8 cellular contexts compared by ENCODE assay signal in the genomic region with DNA sequence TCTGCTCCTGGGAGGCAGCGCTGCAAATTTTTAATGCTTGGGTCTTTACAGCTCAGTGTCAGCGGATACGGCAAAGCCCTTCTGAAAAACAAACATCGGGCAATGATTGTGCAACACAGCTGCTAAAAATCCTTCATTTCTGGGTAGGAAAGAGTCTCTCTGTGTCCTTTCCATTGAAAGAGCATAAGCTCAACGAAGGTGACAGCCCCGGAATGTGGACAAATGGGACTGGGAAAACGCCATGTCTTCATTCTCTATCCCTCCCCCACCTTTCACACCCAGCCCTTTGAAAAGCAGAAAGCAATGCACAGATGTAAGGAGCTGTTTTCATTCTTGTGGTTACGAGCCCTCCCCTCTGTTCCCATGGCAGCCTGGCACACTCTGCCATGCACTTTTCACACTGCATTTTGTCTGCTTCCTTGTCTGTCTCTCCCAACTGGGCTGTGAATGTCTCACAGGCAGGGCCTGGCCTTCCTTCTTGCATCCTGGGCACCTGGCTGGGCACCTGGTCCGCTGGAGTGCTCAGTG. TPM values are rescaled to one million over a fixed set of nuclear protein-coding genes. Genes with fewer than 3 reads are reported as not detected.
DNase-seq lines count a peak whose midpoint lies in the region; ATAC-seq and TF ChIP-seq lines count a peak whose summit lies in the region.

No MANE protein-coding gene starts in this region.

- H3K36me3 ChIP-seq in body of pancreas (replicated peaks in 1 of 2; ENCODE audit: insufficient read depth in 1 of 2, low read depth in 2 of 2) = no peaks in the 10 kb centered on the region

- DNase-seq in DMS53 (lab: John Stamatoyannopoulos, UW) (peak; percentile 64), NCI-H187 treated with DMSO at 0.1 percent for 48 hours (lab: John Stamatoyannopoulos, UW) (peak; percentile 55), body of pancreas (peak; percentile 25 to 45 (median 26)), COR-L47 (lab: John Stamatoyannopoulos, UW) (no peak), NOMO-1 treated with DMSO at 0.1 percent for 48 hours (lab: John Stamatoyannopoulos, UW; ENCODE audit: unreplicated experiment) (no peak)
- peak in 8 of 10 donors; percentile 20 to 73 (median 46) for DNase-seq in naive thymus-derived CD8-positive, alpha-beta T cell

- H3K9me3 ChIP-seq in body of pancreas = no peaks in the 10 kb centered on the region

- TF ChIP-seq POLR2A in body of pancreas (IDR thresholded peaks at IDR 0.05) = no peak

- H3K27me3 ChIP-seq in body of pancreas = no peaks in the 10 kb centered on the region

- H3K36me3 Mint-ChIP-seq in naive thymus-derived CD8-positive, alpha-beta T cell = peaks cover 0 to 2% (median 0%) of the 10 kb centered on the region in 3 donors

- no peak overlapping the region for H3K4me3 ChIP-seq in body of pancreas

- peak; percentile 61 for ATAC-seq in body of pancreas
- ATAC-seq in naive thymus-derived CD8-positive, alpha-beta T cell = peak; percentile 80 to 81
- no peak for ATAC-seq in GM21381 (IDR thresholded peaks at IDR 0.05; ENCODE audit: unreplicated experiment)
- ATAC-seq in HG03135 (IDR thresholded peaks at IDR 0.05; ENCODE audit: unreplicated experiment) = no peak

- H3K27ac ChIP-seq in body of pancreas = peak overlapping the region; percentile 9 to 51 (median 23)

- no peaks in the 10 kb centered on the region for H3K9me3 Mint-ChIP-seq in naive thymus-derived CD8-positive, alpha-beta T cell

- H3K4me1 Mint-ChIP-seq in naive thymus-derived CD8-positive, alpha-beta T cell = peaks cover 30 to 56% (median 50%) of the 10 kb centered on the region in 4 donors

- intact Hi-C loops in body of pancreas (cut with DNase I) = no loop called here

- H3K4me1 ChIP-seq in body of pancreas = peaks cover 20% of the 10 kb centered on the region

- POLR2A ChIA-PET in naive thymus-derived CD8-positive, alpha-beta T cell (lab: Charles Lee) = interaction anchor here (0.6 to 5.4 kb wide), 7 partner anchors 13 to 1149 kb away, joined by 3 to 57 read pairs (median 3); partner anchors contain the start of genes EPB41L5, PTPN4 and TMEM177

- peak overlapping the region; percentile 66 to 89 (median 80) for H3K4me3 Mint-ChIP-seq in naive thymus-derived CD8-positive, alpha-beta T cell

- no peaks in the 10 kb centered on the region for H3K27me3 Mint-ChIP-seq in naive thymus-derived CD8-positive, alpha-beta T cell

- H3K27ac Mint-ChIP-seq in naive thymus-derived CD8-positive, alpha-beta T cell = peak overlapping the region; percentile 67 to 96 (median 91)

- 13 to 21% methylated on average over 9 of the region's 9 CpGs for WGBS in body of pancreas, 2 donors

- no peak for TF ChIP-seq CTCF in body of pancreas (IDR thresholded peaks at IDR 0.05)

RNA-seq across cellular contexts. Expression of gene TMEM177, which starts 16.1 kb away (rescaled TPM):
- 1 to 10 TPM; 6.0 to 7.6 TPM for total RNA-seq in body of pancreas
- total RNA-seq in naive thymus-derived CD8-positive, alpha-beta T cell = 10 to 100 TPM; 17.8 to 18.3 TPM
- 10 to 100 TPM; 10.2 to 18.2 (median 15.5) TPM for polyA plus RNA-seq in naive thymus-derived CD8-positive, alpha-beta T cell

Comparison
In these comparisons a context has a peak if more than half of its experiments do, and no peak if none do; other contexts are left out.
1. DNase-seq: peak in DMS53 (single experiment), NCI-H187 treated with DMSO at 0.1 percent for 48 hours (single experiment), body of pancreas (4 of 4) and naive thymus-derived CD8-positive, alpha-beta T cell (8 of 10); none in COR-L47 (single experiment) and NOMO-1 treated with DMSO at 0.1 percent for 48 hours (single experiment).
2. ATAC-seq: peak in body of pancreas (single experiment) and naive thymus-derived CD8-positive, alpha-beta T cell (2 of 2); none in GM21381 (single experiment) and HG03135 (single experiment).